ENCODE assay signal across 12 cellular contexts in the genomic region with DNA sequence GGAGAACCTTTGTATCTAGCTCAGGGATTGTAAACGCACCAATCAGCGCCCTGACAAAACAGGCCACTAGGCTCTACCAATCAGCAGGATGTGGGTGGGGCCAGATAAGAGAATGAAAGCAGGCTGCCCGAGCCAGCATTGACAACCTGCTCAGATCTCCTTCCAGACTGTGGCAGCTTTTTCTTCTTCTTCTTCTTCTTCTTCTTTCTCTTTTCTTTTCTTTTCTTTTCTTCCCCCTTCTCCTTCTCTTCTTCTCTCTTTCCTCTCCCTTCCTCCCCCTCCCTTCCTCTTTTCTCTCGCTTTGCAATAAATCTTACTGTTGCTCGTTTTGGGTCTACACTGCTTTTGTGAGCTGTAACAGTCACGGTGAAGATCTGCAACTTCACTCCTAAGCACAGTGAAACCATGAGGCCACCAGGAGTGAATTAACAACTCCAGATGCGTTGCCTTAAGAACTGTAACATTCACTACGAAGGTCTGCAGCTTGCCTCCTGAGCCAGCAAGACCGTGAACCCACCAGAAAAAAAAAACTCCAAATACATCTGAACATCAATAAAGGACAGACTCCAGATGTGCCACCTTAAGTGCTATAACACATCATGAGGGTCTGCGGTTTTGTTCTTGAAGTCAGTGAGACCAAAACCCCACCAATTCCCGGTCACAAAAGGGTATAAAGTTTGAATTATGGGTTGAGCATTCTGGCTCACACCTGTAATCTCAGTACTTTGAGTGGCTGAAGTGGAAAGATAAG. TPM values are rescaled to one million over a fixed set of nuclear protein-coding genes. Genes with fewer than 3 reads are reported as not detected.
DNase-seq lines count a peak whose midpoint lies in the region; ATAC-seq and TF ChIP-seq lines count a peak whose summit lies in the region.
"Had no signal": no experiment of that assay in that cellular context is flagged by ENCODE, and none has a peak within 500 bp of the region (broad histone marks: within the 10 kb centered on the region; RNA-seq: fewer than 3 reads in every experiment).

No MANE protein-coding gene starts in this region.

- H3K4me1 ChIP-seq in Peyer's patch (peaks cover 0 to 33% (median 22%) of the 10 kb centered on the region in 4 donors), testis (peaks cover 21% of the 10 kb centered on the region)

- H3K27ac ChIP-seq in Peyer's patch (peak overlapping the region in 3 of 4 donors; percentile 17 to 72 (median 52)), testis (no peak overlapping the region)
- H3K27ac ChIP-seq: VCaP had no signal

- no peak for TF ChIP-seq CTCF in Peyer's patch (IDR thresholded peaks at IDR 0.05)
- no peak for TF ChIP-seq CTCF in testis (IDR thresholded peaks at IDR 0.05)

- peak; percentile 49 for ATAC-seq in central memory CD8-positive, alpha-beta T cell (replicated peaks; ENCODE audit: extremely low read depth, poor library complexity, severe bottlenecking)
- no peak for ATAC-seq in GM18502 (IDR thresholded peaks at IDR 0.05; ENCODE audit: poor library complexity, unreplicated experiment)

- H3K27ac Mint-ChIP-seq in activated naive CD4-positive, alpha-beta T cell treated with anti-CD3 and anti-CD28 coated beads, Interleukin-2, amount 10 ng/mL, durations not matched to agents 7 days and 5 days: peak overlapping the region; percentile 91
- peak overlapping the region; percentile 97 for H3K27ac Mint-ChIP-seq in central memory CD8-positive, alpha-beta T cell (ENCODE audit: low read depth)

- H3K9me3 ChIP-seq in Peyer's patch: no peaks in the 10 kb centered on the region
- no peaks in the 10 kb centered on the region for H3K9me3 ChIP-seq in testis

- H3K4me3 ChIP-seq in Peyer's patch (no peak overlapping the region), testis (no peak overlapping the region)

- CTCF ChIA-PET in activated naive CD4-positive, alpha-beta T cell treated with anti-CD3 and anti-CD28 coated beads, Interleukin-2, amount 10 ng/mL, durations not matched to agents 7 days and 5 days (lab: Charles Lee): interaction anchor here (0.6 to 2.7 kb wide), 5 partner anchors 11 to 28 kb away, joined by 3 to 11 read pairs (median 3); no protein-coding TSS in a partner anchor

- TF ChIP-seq POLR2A in Peyer's patch (IDR thresholded peaks at IDR 0.05) (no peak), testis (IDR thresholded peaks at IDR 0.05) (no peak)

- H3K27me3 Mint-ChIP-seq in activated naive CD4-positive, alpha-beta T cell treated with anti-CD3 and anti-CD28 coated beads, Interleukin-2, amount 10 ng/mL, durations not matched to agents 7 days and 5 days: no peaks in the 10 kb centered on the region
- H3K27me3 Mint-ChIP-seq in central memory CD8-positive, alpha-beta T cell: no peaks in the 10 kb centered on the region

- peaks cover 41% of the 10 kb centered on the region for H3K36me3 Mint-ChIP-seq in activated naive CD4-positive, alpha-beta T cell treated with anti-CD3 and anti-CD28 coated beads, Interleukin-2, amount 10 ng/mL, durations not matched to agents 7 days and 5 days
- peaks cover 20% of the 10 kb centered on the region for H3K36me3 Mint-ChIP-seq in central memory CD8-positive, alpha-beta T cell (ENCODE audit: insufficient read depth)

- H3K36me3 ChIP-seq in Peyer's patch: no peaks in the 10 kb centered on the region
- H3K36me3 ChIP-seq in testis (ENCODE audit: low read depth, missing control alignments): no peaks in the 10 kb centered on the region

- 65 to 80% methylated on average over 8 to 11 of the region's 11 CpGs for WGBS in testis, 2 donors

- DNase-seq in activated naive CD4-positive, alpha-beta T cell treated with anti-CD3 and anti-CD28 coated beads, Interleukin-2, amount 10 ng/mL, durations not matched to agents 7 days and 5 days: no peak
- DNase-seq in activated naive CD4-positive, alpha-beta T cell treated with anti-CD3 and anti-CD28 coated beads, Interleukin-2, amount 50 U/mL, for 16 hours: no peak
- DNase-seq in Peyer's patch (no peak), testis (peak; percentile 56), NCI-H1092 treated with DMSO at 0.1 percent for 48 hours (lab: John Stamatoyannopoulos, UW) (no peak), NCI-H2081 (lab: John Stamatoyannopoulos, UW) (no peak)
- peak in 1 of 2 donors; percentile 51 for DNase-seq in central memory CD8-positive, alpha-beta T cell (ENCODE audit: low spot score in 2 of 2)
- DNase-seq: NCI-H510A; Right ventricle myocardium superior; stimulated activated CD4-positive, alpha-beta T cell treated with anti-CD3 and anti-CD28 coated beads, Interleukin-12 subunit alpha, Interleukin-12 subunit beta, amount 100 ng/mL, for 4 hours had no signal

- H3K9me3 Mint-ChIP-seq in activated naive CD4-positive, alpha-beta T cell treated with anti-CD3 and anti-CD28 coated beads, Interleukin-2, amount 10 ng/mL, durations not matched to agents 7 days and 5 days: peaks cover 10% of the 10 kb centered on the region
- peaks cover 6% of the 10 kb centered on the region for H3K9me3 Mint-ChIP-seq in central memory CD8-positive, alpha-beta T cell

- intact Hi-C loops in testis (cut with DNase I; ENCODE audit: low total_unique reads): no loop called here

- H3K27me3 ChIP-seq in Peyer's patch (no peaks in the 10 kb centered on the region), testis (no peaks in the 10 kb centered on the region)

- peak overlapping the region; percentile 40 for H3K4me3 Mint-ChIP-seq in activated naive CD4-positive, alpha-beta T cell treated with anti-CD3 and anti-CD28 coated beads, Interleukin-2, amount 10 ng/mL, durations not matched to agents 7 days and 5 days
- H3K4me3 Mint-ChIP-seq in central memory CD8-positive, alpha-beta T cell: peak overlapping the region; percentile 72

- peaks cover 87% of the 10 kb centered on the region for H3K4me1 Mint-ChIP-seq in activated naive CD4-positive, alpha-beta T cell treated with anti-CD3 and anti-CD28 coated beads, Interleukin-2, amount 10 ng/mL, durations not matched to agents 7 days and 5 days
- H3K4me1 Mint-ChIP-seq in central memory CD8-positive, alpha-beta T cell: peaks cover 64% of the 10 kb centered on the region

RNA-seq across cellular contexts. Expression of gene SERPINB1, which starts 19.6 kb away (rescaled TPM):
- total RNA-seq in Peyer's patch: 100 to 1,000 TPM in 1 of 4 donors, 10 to 100 TPM in 3; 58.6 to 122 (median 86.4) TPM
- 10 to 100 TPM; 15.0 to 19.6 TPM for total RNA-seq in testis
- 19.4 TPM for polyA plus RNA-seq in testis (ENCODE audit: insufficient read depth, low read depth, low replicate concordance)

RNA-seq across cellular contexts. Expression of gene SERPINB9, which starts 41.9 kb away (rescaled TPM):
- 10 to 100 TPM in 1 of 4 donors, 1 to 10 TPM in 3; 2.9 to 13.2 (median 4.0) TPM for total RNA-seq in Peyer's patch
- total RNA-seq in testis: 10 to 100 TPM; 33.9 to 60.0 TPM
- 19.1 TPM for polyA plus RNA-seq in testis (ENCODE audit: insufficient read depth, low read depth, low replicate concordance)

Comparison
In these comparisons a context has a peak if more than half of its experiments do, and no peak if none do; other contexts are left out.
1. H3K27ac ChIP-seq: peak in Peyer's patch (3 of 4); none in testis (0 of 2).